Comparison of ENCODE assay signal across 1 cellular context in the genomic region with DNA sequence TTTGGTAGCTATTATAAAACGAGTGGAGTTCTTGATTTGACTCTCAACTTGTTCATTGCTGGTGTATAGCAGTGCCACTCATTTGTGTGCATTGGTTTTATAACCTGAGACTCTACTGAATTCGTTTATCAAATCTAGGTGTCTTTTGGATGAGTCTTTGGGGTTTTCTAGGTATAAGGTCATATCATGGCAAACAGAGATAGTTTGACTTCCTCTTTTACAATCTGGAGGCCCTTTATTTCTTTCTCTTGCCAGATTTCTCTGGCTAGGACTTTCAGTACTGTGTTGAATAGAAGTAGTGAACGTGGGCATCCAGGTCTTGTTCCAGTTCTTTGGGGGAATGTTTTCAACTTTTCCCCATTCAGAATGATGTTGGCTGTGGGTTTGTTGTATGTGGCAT.
TF ChIP-seq lines count a peak whose summit lies in the region.

No MANE protein-coding gene starts in this region.

TF ChIP-seq in K562, 482 proteins besides CTCF, POLR2A, EP300 and RAD21:
- TF ChIP-seq, protein P1, sequence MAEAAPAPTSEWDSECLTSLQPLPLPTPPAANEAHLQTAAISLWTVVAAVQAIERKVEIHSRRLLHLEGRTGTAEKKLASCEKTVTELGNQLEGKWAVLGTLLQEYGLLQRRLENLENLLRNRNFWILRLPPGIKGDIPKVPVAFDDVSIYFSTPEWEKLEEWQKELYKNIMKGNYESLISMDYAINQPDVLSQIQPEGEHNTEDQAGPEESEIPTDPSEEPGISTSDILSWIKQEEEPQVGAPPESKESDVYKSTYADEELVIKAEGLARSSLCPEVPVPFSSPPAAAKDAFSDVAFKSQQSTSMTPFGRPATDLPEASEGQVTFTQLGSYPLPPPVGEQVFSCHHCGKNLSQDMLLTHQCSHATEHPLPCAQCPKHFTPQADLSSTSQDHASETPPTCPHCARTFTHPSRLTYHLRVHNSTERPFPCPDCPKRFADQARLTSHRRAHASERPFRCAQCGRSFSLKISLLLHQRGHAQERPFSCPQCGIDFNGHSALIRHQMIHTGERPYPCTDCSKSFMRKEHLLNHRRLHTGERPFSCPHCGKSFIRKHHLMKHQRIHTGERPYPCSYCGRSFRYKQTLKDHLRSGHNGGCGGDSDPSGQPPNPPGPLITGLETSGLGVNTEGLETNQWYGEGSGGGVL (CRISPR knock-in tag; IDR thresholded peaks at IDR 0.05) = no peak
- peak; percentile 86 for TF ChIP-seq SPI1 (IDR thresholded peaks at IDR 0.05; ENCODE audit: borderline replicate concordance, low read depth, low read length)
